29 cellular contexts compared by ENCODE assay signal in the genomic region with DNA sequence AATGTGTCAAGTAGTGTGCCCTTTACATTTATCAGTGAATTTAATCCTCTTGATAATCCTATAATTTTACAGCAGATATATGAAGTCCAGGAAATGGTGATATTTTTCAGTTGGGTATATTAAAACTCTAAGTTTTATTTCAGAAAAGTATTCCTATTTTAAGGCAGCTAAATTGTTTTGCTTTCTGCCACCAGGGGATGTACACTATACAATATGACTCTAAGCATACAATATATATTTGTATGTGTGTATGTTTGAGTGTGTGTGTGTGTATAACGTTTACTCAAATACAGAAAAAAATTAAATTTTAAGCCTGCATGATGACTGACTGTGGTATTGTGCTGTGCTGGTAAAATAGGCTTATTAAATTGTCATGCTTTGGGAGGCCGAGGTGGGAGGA.
A peak's percentile ranks its signal among the peaks of the same experiment; 100 is the strongest.
DNase-seq lines count a peak whose midpoint lies in the region; ATAC-seq and TF ChIP-seq lines count a peak whose summit lies in the region.
"Had no signal": no experiment of that assay in that cellular context is flagged by ENCODE, and none has a peak within 500 bp of the region (broad histone marks: within the 10 kb centered on the region; RNA-seq: fewer than 3 reads in every experiment).

No MANE protein-coding gene starts in this region.

- H3K4me1 Mint-ChIP-seq in endothelial cell (ENCODE audit: unreplicated experiment) = no peaks in the 10 kb centered on the region
- H3K4me1 Mint-ChIP-seq: activated B cell treated with CpG ODN at 0.5 μM for 24 hours, B cell had no signal

- H3K9me3 Mint-ChIP-seq in endothelial cell (ENCODE audit: unreplicated experiment) = no peaks in the 10 kb centered on the region

- H3K36me3 Mint-ChIP-seq in endothelial cell (ENCODE audit: low read depth, unreplicated experiment) = peaks cover 2% of the 10 kb centered on the region

- DNase-seq in GM06990 (ENCODE audit: extremely low read depth, insufficient read length) (no peak), PC-3 (no peak), endothelial cell (ENCODE audit: low spot score) (no peak), UCSD-AML1 (lab: John Stamatoyannopoulos, UW; ENCODE audit: unreplicated experiment) (no peak), right cardiac atrium (no peak), NCI-H226 (no peak)
- DNase-seq: activated B cell treated with CpG ODN at 0.5 μM for 24 hours; activated gamma-delta T cell; activated T-cell treated with anti-CD3 and anti-CD28 coated beads, Interleukin-2, amount 50 U/mL, for 4 hours; central memory CD4-positive, alpha-beta T cell; DMS 273 treated with DMSO at 0.1 percent for 48 hours; EL; gastrocnemius medialis; lower lobe of right lung; naive thymus-derived CD4-positive, alpha-beta T cell; NCI-H1092 treated with DMSO at 0.1 percent for 48 hours; NCI-H1694 treated with DMSO at 0.1 percent for 48 hours; NCI-H2171; NCI-H524 treated with DMSO at 0.1 percent for 48 hours; psoas muscle; stimulated activated CD4-positive, alpha-beta T cell treated with anti-CD3 and anti-CD28 coated beads, Interleukin-4, amount 100 ng/mL, for 24 hours; T1000 had no signal

- no peak overlapping the region for H3K27ac Mint-ChIP-seq in endothelial cell (ENCODE audit: unreplicated experiment)
- H3K27ac Mint-ChIP-seq: activated B cell treated with CpG ODN at 0.5 μM for 24 hours; B cell; naive thymus-derived CD4-positive, alpha-beta T cell had no signal

- peak; percentile 8; the same call in 1 of the 2 replicates for TF ChIP-seq CTCF in 22Rv1 (IDR thresholded peaks at IDR 0.05)
- TF ChIP-seq CTCF in GM06990 (IDR thresholded peaks at IDR 0.05; ENCODE audit: insufficient read depth, low read length, poor library complexity, severe bottlenecking) = peak; percentile 16
- TF ChIP-seq CTCF in PC-3 (conservative IDR thresholded peaks at IDR 0.05; ENCODE audit: low read depth, low read length) = peak; percentile 54
- peak; percentile 33 for TF ChIP-seq CTCF in endothelial cell (IDR thresholded peaks at IDR 0.05; ENCODE audit: unreplicated experiment)

- POLR2A ChIA-PET in PC-3 (lab: Charles Lee; ENCODE audit: unreplicated experiment) = no interaction called here

- no peaks in the 10 kb centered on the region for H3F3A ChIP-seq in PC-3 (ENCODE audit: low read length, unreplicated experiment)

- no peaks in the 10 kb centered on the region for H3K9me2 ChIP-seq in PC-3 (replicated peaks; ENCODE audit: low read length)

- H3K9ac ChIP-seq in PC-3 (ENCODE audit: low read length) = no peak overlapping the region

- H3K27ac ChIP-seq in 22Rv1 (no peak overlapping the region), PC-3 (ENCODE audit: low read length) (no peak overlapping the region), right cardiac atrium (ENCODE audit: low read length) (no peak overlapping the region)
- H3K27ac ChIP-seq: A549, ascending aorta, esophagus muscularis mucosa, gastrocnemius medialis, lower lobe of right lung, psoas muscle, tibial nerve had no signal

- ATAC-seq in PC-3 (no peak), HG03354 (IDR thresholded peaks at IDR 0.05; ENCODE audit: poor library complexity, severe bottlenecking, unreplicated experiment) (no peak), right cardiac atrium (no peak)
- ATAC-seq: A549; activated T-cell treated with anti-CD3 and anti-CD28 coated beads, Interleukin-2, amount 50 U/mL, for 4 hours; gastrocnemius medialis; lower lobe of right lung; naive thymus-derived CD4-positive, alpha-beta T cell; psoas muscle had no signal

- no peaks in the 10 kb centered on the region for H3K79me2 ChIP-seq in PC-3 (ENCODE audit: low read length)

- no peaks in the 10 kb centered on the region for H3K27me3 ChIP-seq in GM06990 (replicated peaks; ENCODE audit: control insufficient read depth, insufficient read depth, low read length)
- H3K27me3 ChIP-seq in PC-3 (ENCODE audit: low read length) = no peaks in the 10 kb centered on the region
- no peaks in the 10 kb centered on the region for H3K27me3 ChIP-seq in right cardiac atrium (ENCODE audit: control insufficient read depth, insufficient read depth)
- H3K27me3 ChIP-seq: ascending aorta, esophagus muscularis mucosa, gastrocnemius medialis, tibial nerve had no signal

- H3K9me3 ChIP-seq in PC-3 (ENCODE audit: low read length) (0 out of 2 replicates have a peak, but pooled peaks cover under 1% of the 10 kb centered on the region), right cardiac atrium (ENCODE audit: control insufficient read depth, low read length) (no peaks in the 10 kb centered on the region)
- H3K9me3 ChIP-seq: A549 had no signal

- no peak overlapping the region for H3K4me3 Mint-ChIP-seq in endothelial cell (ENCODE audit: unreplicated experiment)
- H3K4me3 Mint-ChIP-seq: activated B cell treated with CpG ODN at 0.5 μM for 24 hours; activated T-cell treated with anti-CD3 and anti-CD28 coated beads, Interleukin-2, amount 50 U/mL, for 4 hours; B cell; naive thymus-derived CD4-positive, alpha-beta T cell had no signal

- H4K20me1 ChIP-seq in PC-3 (ENCODE audit: low read length) = no peaks in the 10 kb centered on the region

- no TSS peak for BruUV-seq in PC-3 (replicated peaks; lab: Mats Ljungman, UMichigan)

- CTCF ChIA-PET in PC-3 (lab: Charles Lee) = no interaction called here

- H3K36me3 ChIP-seq in GM06990 (ENCODE audit: control insufficient read depth, insufficient read depth, low read length) (no peaks in the 10 kb centered on the region), PC-3 (ENCODE audit: low read depth, low read length) (no peaks in the 10 kb centered on the region)
- H3K36me3 ChIP-seq: ascending aorta, esophagus muscularis mucosa, gastrocnemius medialis, lower lobe of right lung, tibial nerve had no signal

- no peak overlapping the region for H2AFZ ChIP-seq in PC-3 (ENCODE audit: low read length)

- WGBS in right cardiac atrium = 92% methylated on average over 2 of the region's 2 CpGs

- no peak overlapping the region for H3K4me2 ChIP-seq in PC-3 (ENCODE audit: low read length)
- H3K4me2 ChIP-seq: A549 had no signal

- H3K4me3 ChIP-seq in GM06990 (replicated peaks; ENCODE audit: low read depth, low read length) (no peak overlapping the region), PC-3 (ENCODE audit: low read length) (no peak overlapping the region), right cardiac atrium (ENCODE audit: low read length) (no peak overlapping the region)
- H3K4me3 ChIP-seq: A549, ascending aorta, esophagus muscularis mucosa, gastrocnemius medialis, lower lobe of right lung, psoas muscle, tibial nerve had no signal

- intact Hi-C loops in PC-3 (cut with micrococcal nuclease) = no loop called here
- intact Hi-C loops in right cardiac atrium (cut with DNase I) = no loop called here

- H3K4me1 ChIP-seq in PC-3 (ENCODE audit: insufficient read depth, low read length) = no peaks in the 10 kb centered on the region
- H3K4me1 ChIP-seq in right cardiac atrium (ENCODE audit: control insufficient read depth, insufficient read depth, low read length) = no peaks in the 10 kb centered on the region
- H3K4me1 ChIP-seq: A549, ascending aorta, esophagus muscularis mucosa, gastrocnemius medialis, lower lobe of right lung, psoas muscle, tibial nerve had no signal

- no peaks in the 10 kb centered on the region for H3K27me3 Mint-ChIP-seq in endothelial cell (ENCODE audit: unreplicated experiment)
- H3K27me3 Mint-ChIP-seq: activated B cell treated with CpG ODN at 0.5 μM for 24 hours; B cell; naive thymus-derived CD4-positive, alpha-beta T cell had no signal
